Comparison of ENCODE assay signal across 20 cellular contexts in the genomic region with DNA sequence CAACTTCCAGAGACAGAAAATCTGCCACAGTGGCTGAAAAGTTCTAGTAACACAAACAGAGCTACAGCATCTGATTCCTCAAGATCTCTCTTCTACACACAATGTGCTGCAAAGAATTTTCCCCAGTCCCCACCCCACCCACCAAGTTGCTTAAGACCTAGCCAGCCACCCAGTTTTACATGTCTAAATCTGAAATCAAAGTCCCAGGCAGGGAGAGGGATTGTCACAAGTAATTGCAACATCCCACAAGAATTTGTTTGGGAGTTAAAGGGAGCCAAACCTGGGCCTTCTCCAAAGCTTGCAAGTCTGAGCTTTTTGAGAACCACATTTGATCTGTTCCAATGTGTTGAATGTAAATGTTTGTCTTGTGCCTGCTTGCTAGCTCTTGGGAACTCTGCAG. TPM values are rescaled to one million over a fixed set of nuclear protein-coding genes. Genes with fewer than 3 reads are reported as not detected.
DNase-seq lines count a peak whose midpoint lies in the region; FAIRE-seq and TF ChIP-seq lines count a peak whose summit lies in the region.
"Had no signal": no experiment of that assay in that cellular context is flagged by ENCODE, and none has a peak within 500 bp of the region (broad histone marks: within the 10 kb centered on the region; RNA-seq: fewer than 3 reads in every experiment).

No MANE protein-coding gene starts in this region.

- POLR2A ChIA-PET in BJ (lab: Charles Lee), result no interaction called here

- FAIRE-seq in urothelium cell line (lab: Jason Lieb, UNC), result no peak
- FAIRE-seq: kidney had no signal

- peaks cover 4% of the 10 kb centered on the region for H3K4me1 Mint-ChIP-seq in activated T-helper 2 cell treated with anti-CD3 and anti-CD28 coated beads, Interferon-gamma antibody, Interleukin-2, Interleukin-4, amounts not matched to agents 10 μg/mL and 5 μg/mL and 100 μg/mL, durations not matched to agents 14 hours and 24 hours and 36 hours (ENCODE audit: low read depth)

- H3K27ac Mint-ChIP-seq in activated T-helper 2 cell treated with anti-CD3 and anti-CD28 coated beads, Interferon-gamma antibody, Interleukin-2, Interleukin-4, amounts not matched to agents 10 μg/mL and 5 μg/mL and 100 μg/mL, durations not matched to agents 14 hours and 24 hours and 36 hours, result no peak overlapping the region
- H3K27ac Mint-ChIP-seq: activated B cell treated with CpG ODN at 0.5 μM for 24 hours; activated naive CD8-positive, alpha-beta T cell; CD14-positive monocyte; dendritic cell treated with granulocyte-macrophage colony-stimulating factor and Interleukin-4, amounts not matched to agents 40 ng/mL and 50 ng/mL, for 4 days; stimulated activated naive CD8-positive, alpha-beta T cell treated with anti-CD3 and anti-CD28 coated beads, Interleukin-15, Interleukin-2, amounts not matched to agents 100 ng/mL and 50 ng/mL, for 24 hours; T-helper 2 cell treated with Interferon-gamma antibody and Interleukin-4, amounts not matched to agents 5 μg/mL and 100 μg/mL, for 36 hours had no signal

- no peaks in the 10 kb centered on the region for H3K9me3 Mint-ChIP-seq in activated T-helper 2 cell treated with anti-CD3 and anti-CD28 coated beads, Interferon-gamma antibody, Interleukin-2, Interleukin-4, amounts not matched to agents 10 μg/mL and 5 μg/mL and 100 μg/mL, durations not matched to agents 14 hours and 24 hours and 36 hours
- H3K9me3 Mint-ChIP-seq: activated B cell treated with CpG ODN at 0.5 μM for 24 hours; dendritic cell treated with granulocyte-macrophage colony-stimulating factor and Interleukin-4, amounts not matched to agents 40 ng/mL and 50 ng/mL, for 4 days; stimulated activated naive CD8-positive, alpha-beta T cell treated with anti-CD3 and anti-CD28 coated beads, Interleukin-15, Interleukin-2, amounts not matched to agents 100 ng/mL and 50 ng/mL, for 24 hours; T-helper 2 cell treated with Interferon-gamma antibody and Interleukin-4, amounts not matched to agents 5 μg/mL and 100 μg/mL, for 36 hours had no signal

- H3K4me3 ChIP-seq in BJ (ENCODE audit: low read depth, low read length) (no peak overlapping the region), fibroblast of villous mesenchyme (ENCODE audit: low read depth, low read length) (no peak overlapping the region)
- H3K4me3 ChIP-seq: PC-9, uterus had no signal

- intact Hi-C loops in activated T-helper 2 cell treated with anti-CD3 and anti-CD28 coated beads, Interferon-gamma antibody, Interleukin-2, Interleukin-4, amounts not matched to agents 10 μg/mL and 5 μg/mL and 100 μg/mL, durations not matched to agents 14 hours and 24 hours and 36 hours (cut with micrococcal nuclease), result no loop called here

- H3K36me3 ChIP-seq in BJ (ENCODE audit: control insufficient read depth, insufficient read depth, low read length), result no peaks in the 10 kb centered on the region; the same call in 1 of the 2 replicates
- H3K36me3 ChIP-seq: neutrophil, uterus had no signal

- TF ChIP-seq CTCF in BJ (IDR thresholded peaks at IDR 0.05; ENCODE audit: insufficient read depth, low read depth, low read length), result no peak
- no peak for TF ChIP-seq CTCF in fibroblast of villous mesenchyme (IDR thresholded peaks at IDR 0.05; ENCODE audit: insufficient read depth, low read depth, low read length)

- CTCF ChIA-PET in BJ (lab: Yijun Ruan, JAX), result interaction anchor here (0.6 to 9.1 kb wide), 5 partner anchors 9 to 371 kb away, joined by 3 to 118 read pairs (median 8); partner anchors contain the start of gene PURA

- H3K4me3 Mint-ChIP-seq in activated T-helper 2 cell treated with anti-CD3 and anti-CD28 coated beads, Interferon-gamma antibody, Interleukin-2, Interleukin-4, amounts not matched to agents 10 μg/mL and 5 μg/mL and 100 μg/mL, durations not matched to agents 14 hours and 24 hours and 36 hours (ENCODE audit: low read depth), result no peak overlapping the region
- H3K4me3 Mint-ChIP-seq: activated B cell treated with CpG ODN at 0.5 μM for 24 hours; activated naive CD8-positive, alpha-beta T cell; CD14-positive monocyte; dendritic cell treated with granulocyte-macrophage colony-stimulating factor and Interleukin-4, amounts not matched to agents 40 ng/mL and 50 ng/mL, for 4 days; stimulated activated naive CD8-positive, alpha-beta T cell treated with anti-CD3 and anti-CD28 coated beads, Interleukin-15, Interleukin-2, amounts not matched to agents 100 ng/mL and 50 ng/mL, for 24 hours; T-helper 2 cell treated with Interferon-gamma antibody and Interleukin-4, amounts not matched to agents 5 μg/mL and 100 μg/mL, for 36 hours had no signal

- no peaks in the 10 kb centered on the region for H3K36me3 Mint-ChIP-seq in activated T-helper 2 cell treated with anti-CD3 and anti-CD28 coated beads, Interferon-gamma antibody, Interleukin-2, Interleukin-4, amounts not matched to agents 10 μg/mL and 5 μg/mL and 100 μg/mL, durations not matched to agents 14 hours and 24 hours and 36 hours (ENCODE audit: low read depth)
- H3K36me3 Mint-ChIP-seq: activated naive CD8-positive, alpha-beta T cell had no signal

- DNase-seq in BJ (ENCODE audit: low read depth) (peak; percentile 29), fibroblast of villous mesenchyme (ENCODE audit: low read depth) (peak; percentile 73), stromal cell of bone marrow (ENCODE audit: low read depth) (peak; percentile 12), urothelium cell line (ENCODE audit: low spot score) (no peak), NCI-H2171 treated with DMSO at 0.1 percent for 48 hours (lab: John Stamatoyannopoulos, UW) (no peak), dermis blood vessel endothelial cell (no peak)
- peak; percentile 2 for DNase-seq in activated T-helper 2 cell treated with anti-CD3 and anti-CD28 coated beads, Interferon-gamma antibody, Interleukin-2, Interleukin-4, amounts not matched to agents 10 μg/mL and 5 μg/mL and 100 μg/mL, durations not matched to agents 14 hours and 24 hours and 36 hours (ENCODE audit: low spot score)
- DNase-seq: activated B cell treated with CpG ODN at 0.5 μM for 24 hours, DMS 273 treated with DMSO at 0.1 percent for 48 hours, hippocampal formation, kidney, NCI-H1436 treated with DMSO at 0.1 percent for 48 hours, PC-9, uterus had no signal

- no peaks in the 10 kb centered on the region for H3K27me3 ChIP-seq in BJ (ENCODE audit: control insufficient read depth, insufficient read depth, low read length)
- H3K27me3 ChIP-seq: uterus had no signal

- peaks cover 22% of the 10 kb centered on the region for H3K27me3 Mint-ChIP-seq in activated T-helper 2 cell treated with anti-CD3 and anti-CD28 coated beads, Interferon-gamma antibody, Interleukin-2, Interleukin-4, amounts not matched to agents 10 μg/mL and 5 μg/mL and 100 μg/mL, durations not matched to agents 14 hours and 24 hours and 36 hours (ENCODE audit: low read depth)

RNA-seq across cellular contexts. Expression of gene IGIP, which starts 15.5 kb away (rescaled TPM):
- polyA plus RNA-seq in BJ (2011; rRNA removed), result 1.5 and 3.8 TPM in 2 replicates
- polyA minus RNA-seq in BJ (2011; rRNA and poly(A)+ RNA removed), result 7.1 and 9.0 TPM in 2 replicates
- 2.2 and 2.3 TPM in 2 replicates for total RNA-seq in activated T-helper 2 cell treated with anti-CD3 and anti-CD28 coated beads, Interferon-gamma antibody, Interleukin-2, Interleukin-4, amounts not matched to agents 10 μg/mL and 5 μg/mL and 100 μg/mL, durations not matched to agents 14 hours and 24 hours and 36 hours
- total RNA-seq in fibroblast of villous mesenchyme (6.4 and 7.8 TPM in 2 replicates), dermis blood vessel endothelial cell (5.0 and 5.8 TPM in 2 replicates)

RNA-seq across cellular contexts. Expression of gene PURA, which starts 27.3 kb away (rescaled TPM):
- 5.2 and 6.7 TPM in 2 replicates for polyA plus RNA-seq in BJ (2011; rRNA removed)
- 11.7 and 17.6 TPM in 2 replicates for polyA minus RNA-seq in BJ (2011; rRNA and poly(A)+ RNA removed)
- 10.8 and 11.0 TPM in 2 replicates for total RNA-seq in activated T-helper 2 cell treated with anti-CD3 and anti-CD28 coated beads, Interferon-gamma antibody, Interleukin-2, Interleukin-4, amounts not matched to agents 10 μg/mL and 5 μg/mL and 100 μg/mL, durations not matched to agents 14 hours and 24 hours and 36 hours
- total RNA-seq in fibroblast of villous mesenchyme (20.0 and 26.3 TPM in 2 replicates), dermis blood vessel endothelial cell (7.8 and 8.7 TPM in 2 replicates)

RNA-seq across cellular contexts. Expression of gene CYSTM1, which starts 33.7 kb away (rescaled TPM):
- 29.8 and 33.1 TPM in 2 replicates for polyA plus RNA-seq in BJ (2011; rRNA removed)
- 14.6 and 32.1 TPM in 2 replicates for polyA minus RNA-seq in BJ (2011; rRNA and poly(A)+ RNA removed)
- total RNA-seq in activated T-helper 2 cell treated with anti-CD3 and anti-CD28 coated beads, Interferon-gamma antibody, Interleukin-2, Interleukin-4, amounts not matched to agents 10 μg/mL and 5 μg/mL and 100 μg/mL, durations not matched to agents 14 hours and 24 hours and 36 hours, result 9.2 and 11.3 TPM in 2 replicates
- total RNA-seq in fibroblast of villous mesenchyme (9.5 and 15.8 TPM in 2 replicates), dermis blood vessel endothelial cell (8.7 and 8.8 TPM in 2 replicates)

Comparison
In these comparisons a context has a peak if more than half of its experiments do, and no peak if none do; other contexts are left out.
1. DNase-seq: peak in BJ (single experiment), activated T-helper 2 cell treated with anti-CD3 and anti-CD28 coated beads, Interferon-gamma antibody, Interleukin-2, Interleukin-4, amounts not matched to agents 10 μg/mL and 5 μg/mL and 100 μg/mL, durations not matched to agents 14 hours and 24 hours and 36 hours (single experiment), fibroblast of villous mesenchyme (single experiment) and stromal cell of bone marrow (single experiment); none in urothelium cell line (single experiment), NCI-H2171 treated with DMSO at 0.1 percent for 48 hours (single experiment) and dermis blood vessel endothelial cell (single experiment).